1 cellular context compared by ENCODE assay signal in genomic region chr19:10856899-10857298, GRCh38. TPM values are rescaled to one million over a fixed set of nuclear protein-coding genes. Genes with fewer than 3 reads are reported as not detected.
"Had no signal": no experiment of that assay in that cellular context is flagged by ENCODE, and none has a peak within 500 bp of the region (broad histone marks: within the 10 kb centered on the region; RNA-seq: fewer than 3 reads in every experiment).

No MANE protein-coding gene starts in this region.

RNA-seq across cellular contexts. Expression of gene C19orf38, which starts 8.7 kb away (rescaled TPM):
- total RNA-seq: G401 had no signal
